8 cellular contexts compared by ENCODE assay signal in the genomic region with DNA sequence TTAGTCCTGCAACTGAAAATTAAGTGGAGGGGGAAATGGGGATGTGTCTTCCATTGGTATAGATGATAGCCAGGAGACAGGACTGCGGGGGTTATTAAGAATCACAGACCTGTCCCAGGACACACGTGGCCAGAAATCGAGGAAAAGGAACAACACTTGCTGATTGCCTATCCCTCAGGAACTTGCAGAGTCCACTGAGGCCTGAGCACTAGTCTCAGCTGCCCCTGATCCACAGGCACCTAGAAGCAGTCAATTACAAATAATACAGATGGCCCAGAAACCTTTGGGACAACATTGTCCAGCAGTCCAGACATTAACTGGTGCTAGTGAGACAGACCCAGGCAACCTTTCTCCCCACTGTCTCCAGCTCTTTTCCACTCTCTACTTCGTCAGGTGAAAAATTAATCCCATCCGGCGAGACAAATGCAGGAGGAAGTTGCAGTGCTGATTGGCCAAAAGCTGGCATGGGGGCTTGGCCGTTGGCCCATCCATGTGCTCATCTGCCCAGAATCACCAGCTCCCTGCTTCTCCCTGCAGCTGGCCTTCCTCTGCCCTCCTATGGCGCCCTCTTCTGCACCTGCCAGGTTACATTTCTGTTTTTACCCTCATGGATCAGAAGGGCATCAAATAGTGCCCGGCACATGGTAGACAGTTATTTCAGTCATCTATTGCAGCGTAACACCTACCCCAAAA. TPM values are rescaled to one million over a fixed set of nuclear protein-coding genes. Genes with fewer than 3 reads are reported as not detected.
DNase-seq lines count a peak whose midpoint lies in the region; ATAC-seq and TF ChIP-seq lines count a peak whose summit lies in the region.

No MANE protein-coding gene starts in this region.

- H3K9me3 ChIP-seq in PC-3 (ENCODE audit: low read length), result no peaks in the 10 kb centered on the region
- no peaks in the 10 kb centered on the region for H3K9me3 ChIP-seq in lower lobe of right lung

- POLR2A ChIA-PET in PC-3 (lab: Charles Lee; ENCODE audit: unreplicated experiment), result no interaction called here

- H3K9ac ChIP-seq in PC-3 (ENCODE audit: low read length), result no peak overlapping the region

- no peak for ATAC-seq in PC-3
- ATAC-seq in lower lobe of right lung, result no peak
- ATAC-seq in HG03565 (IDR thresholded peaks at IDR 0.05; ENCODE audit: unreplicated experiment), result no peak

- 0 out of 2 replicates have a peak overlapping the region, but pooled peaks have one; percentile 48 for H2AFZ ChIP-seq in PC-3 (ENCODE audit: low read length)

- H3K79me2 ChIP-seq in PC-3 (ENCODE audit: low read length), result peaks cover 14% of the 10 kb centered on the region

- in situ Hi-C loops in astrocyte of the spinal cord (cut with HindIII; ENCODE audit: low sequenced_read_pairs), result no loop called here

- intact Hi-C loops in PC-3 (cut with micrococcal nuclease) (loop anchor here (1.0 kb wide), 1 partner anchor 89 kb away; no protein-coding TSS in a partner anchor), lower lobe of right lung (cut with DNase I) (no loop called here)

- H4K20me1 ChIP-seq in PC-3 (ENCODE audit: low read length), result no peaks in the 10 kb centered on the region

- H3K4me1 ChIP-seq in PC-3 (ENCODE audit: insufficient read depth, low read length) (peaks cover 19% of the 10 kb centered on the region), lower lobe of right lung (peaks cover 29% of the 10 kb centered on the region)

- no peaks in the 10 kb centered on the region for H3K9me2 ChIP-seq in PC-3 (replicated peaks; ENCODE audit: low read length)

- no peaks in the 10 kb centered on the region for H3F3A ChIP-seq in PC-3 (ENCODE audit: low read length, unreplicated experiment)

- H3K4me3 ChIP-seq in H7 (ENCODE audit: insufficient read depth, low read depth, low read length) (no peak overlapping the region), PC-3 (ENCODE audit: low read length) (no peak overlapping the region), astrocyte of the spinal cord (ENCODE audit: low read depth, low read length) (no peak overlapping the region), lower lobe of right lung (no peak overlapping the region)

- DNase-seq in AML-193 (lab: John Stamatoyannopoulos, UW) (peak; percentile 45 to 53), H7 (peak; percentile 65), PC-3 (peak; percentile 52), astrocyte of the spinal cord (ENCODE audit: low read depth, low spot score) (no peak), lower lobe of right lung (peak; percentile 70), NCI-H2107 treated with DMSO at 0.1 percent for 48 hours (lab: John Stamatoyannopoulos, UW; ENCODE audit: unreplicated experiment) (no peak), 8988T (no peak)

- peaks cover 10% of the 10 kb centered on the region for H3K27me3 ChIP-seq in H7 (ENCODE audit: control insufficient read depth, insufficient read depth, low read length)
- no peaks in the 10 kb centered on the region for H3K27me3 ChIP-seq in PC-3 (ENCODE audit: low read length)
- H3K27me3 ChIP-seq in lower lobe of right lung (ENCODE audit: low read depth), result no peaks in the 10 kb centered on the region

- no TSS peak for BruUV-seq in PC-3 (replicated peaks; lab: Mats Ljungman, UMichigan)

- H3K27ac ChIP-seq in PC-3 (ENCODE audit: low read length) (no peak overlapping the region), lower lobe of right lung (no peak overlapping the region)

- no peaks in the 10 kb centered on the region for H3K36me3 ChIP-seq in H7 (replicated peaks; ENCODE audit: control insufficient read depth, insufficient read depth, low read length)
- no peaks in the 10 kb centered on the region for H3K36me3 ChIP-seq in PC-3 (ENCODE audit: low read depth, low read length)
- no peaks in the 10 kb centered on the region for H3K36me3 ChIP-seq in lower lobe of right lung

- TF ChIP-seq CTCF in PC-3 (conservative IDR thresholded peaks at IDR 0.05; ENCODE audit: low read depth, low read length), result peak; percentile 58
- TF ChIP-seq CTCF in astrocyte of the spinal cord (IDR thresholded peaks at IDR 0.05; ENCODE audit: low read depth, low read length), result peak; percentile 48
- TF ChIP-seq CTCF in lower lobe of right lung (IDR thresholded peaks at IDR 0.05), result peak; percentile 54

- no peak overlapping the region for H3K4me2 ChIP-seq in PC-3 (ENCODE audit: low read length)

- CTCF ChIA-PET in PC-3 (lab: Charles Lee), result no interaction called here

RNA-seq across cellular contexts. Expression of a gene that starts 3.5 kb away (rescaled TPM):
- 5.5 and 6.7 TPM in 2 replicates for total RNA-seq in H7 (2014; rRNA removed; shearing (Covaris generic))
- 14.8 and 23.1 TPM in 2 replicates for total RNA-seq in PC-3 (2014; rRNA removed)
- 72.0 TPM for total RNA-seq in lower lobe of right lung

Comparison
In these comparisons a context has a peak if more than half of its experiments do, and no peak if none do; other contexts are left out.
1. DNase-seq: peak in AML-193 (2 of 2), H7 (single experiment), PC-3 (single experiment) and lower lobe of right lung (single experiment); none in astrocyte of the spinal cord (single experiment), NCI-H2107 treated with DMSO at 0.1 percent for 48 hours (single experiment) and 8988T (single experiment).
2. Peak in every context shown above with its lines, with median percentiles within 50 percentile points of each other: CTCF ChIP-seq.